Comparison of ENCODE assay signal across 8 cellular contexts in the genomic region with DNA sequence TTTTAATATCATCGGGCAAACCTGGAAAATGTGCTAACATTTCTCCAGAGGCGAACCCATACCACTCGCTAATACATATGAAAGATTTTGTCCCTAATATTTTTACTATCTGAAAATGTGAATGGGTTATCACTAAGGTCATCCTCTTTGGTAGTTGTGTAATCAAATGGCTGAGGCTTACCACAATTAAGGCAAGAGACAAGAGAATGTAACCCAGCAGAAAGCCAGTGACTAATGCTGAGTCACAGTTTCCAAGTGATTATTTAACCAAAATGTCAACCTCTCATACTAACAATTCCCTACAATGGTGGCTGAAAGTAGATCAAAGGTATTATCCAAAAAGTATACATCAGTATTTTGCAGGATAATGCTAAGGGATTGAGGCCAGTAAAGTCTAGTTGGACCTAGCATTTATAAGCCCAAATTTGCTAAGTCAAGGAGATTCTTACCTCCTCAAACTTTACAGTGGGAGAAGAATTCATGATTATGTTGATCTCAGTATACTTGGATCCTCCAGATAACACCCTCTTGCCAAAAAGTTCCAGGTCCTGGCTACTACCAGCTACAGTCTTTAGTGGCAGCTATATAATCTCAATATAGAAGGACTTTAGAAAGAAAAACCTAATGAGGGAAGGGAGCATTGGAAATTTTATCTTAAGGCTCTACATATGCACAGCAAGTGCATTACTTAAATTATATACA. TPM values are rescaled to one million over a fixed set of nuclear protein-coding genes. Genes with fewer than 3 reads are reported as not detected.
A peak's percentile ranks its signal among the peaks of the same experiment; 100 is the strongest.
DNase-seq lines count a peak whose midpoint lies in the region; ATAC-seq and TF ChIP-seq lines count a peak whose summit lies in the region.

No MANE protein-coding gene starts in this region.

- H3K4me3 Mint-ChIP-seq in glutamatergic neuron (ENCODE audit: unreplicated experiment) = no peak overlapping the region

- H4K8ac ChIP-seq in mesenchymal stem cell (ENCODE audit: low read length) = no peak overlapping the region

- H3K27me3 Mint-ChIP-seq in glutamatergic neuron (ENCODE audit: unreplicated experiment) = no peaks in the 10 kb centered on the region

- CTCF ChIA-PET in OCI-LY7 (lab: Charles Lee; ENCODE audit: unreplicated experiment) = no interaction called here

- H3K9me3 ChIP-seq in breast epithelium = no peaks in the 10 kb centered on the region
- no peaks in the 10 kb centered on the region for H3K9me3 ChIP-seq in mesenchymal stem cell (ENCODE audit: control insufficient read depth, low read length)
- H3K9me3 ChIP-seq in OCI-LY7 (ENCODE audit: low read length) = no peaks in the 10 kb centered on the region

- H3K4ac ChIP-seq in mesenchymal stem cell (ENCODE audit: low read depth in 1 of 2, low read length in 2 of 2) = peak overlapping the region in 1 of 2 experiments; percentile 27

- H3K27ac Mint-ChIP-seq in glutamatergic neuron (ENCODE audit: unreplicated experiment) = no peak overlapping the region

- H2AK5ac ChIP-seq in mesenchymal stem cell (ENCODE audit: low read length, severe bottlenecking) = no peak overlapping the region

- no peaks in the 10 kb centered on the region for H3K36me3 ChIP-seq in breast epithelium
- no peaks in the 10 kb centered on the region for H3K36me3 ChIP-seq in mesenchymal stem cell (ENCODE audit: control insufficient read depth in 1 of 2, insufficient read depth in 2 of 2, low read depth in 1 of 2, low read length in 2 of 2)
- H3K36me3 ChIP-seq in OCI-LY7 (ENCODE audit: insufficient read depth, low read length) = no peaks in the 10 kb centered on the region; the same call in 1 of the 2 replicates

- no peak overlapping the region for H4K91ac ChIP-seq in mesenchymal stem cell (ENCODE audit: low read length)

- peaks cover 88% of the 10 kb centered on the region for H3K79me2 ChIP-seq in OCI-LY7 (ENCODE audit: insufficient read depth, low read depth, low read length)

- WGBS in mesenchymal stem cell = no CpG with 5 or more reads among the region's 3 CpGs

- H3K27ac ChIP-seq in breast epithelium = peak overlapping the region; percentile 7 to 64
- H3K27ac ChIP-seq in mesenchymal stem cell (ENCODE audit: low read length, poor library complexity, severe bottlenecking) = peak overlapping the region; percentile 71
- H3K27ac ChIP-seq in OCI-LY7 (ENCODE audit: low read depth, low read length, poor library complexity, severe bottlenecking) = no peak overlapping the region

- POLR2A ChIA-PET in OCI-LY7 (lab: Charles Lee) = interaction anchor here (0.7 to 1.3 kb wide), 4 partner anchors 12 to 662 kb away, joined by 3 to 7 read pairs (median 4); no protein-coding TSS in a partner anchor

- H3K4me1 Mint-ChIP-seq in glutamatergic neuron (ENCODE audit: low read depth, unreplicated experiment) = peaks cover 4% of the 10 kb centered on the region

- TF ChIP-seq POLR2A in breast epithelium (IDR thresholded peaks at IDR 0.05) = no peak

- intact Hi-C loops in breast epithelium (cut with DNase I; ENCODE audit: low total_unique reads) = no loop called here
- intact Hi-C loops in OCI-LY7 (cut with micrococcal nuclease; ENCODE audit: unreplicated experiment) = no loop called here

- no peak overlapping the region for H2BK12ac ChIP-seq in mesenchymal stem cell (ENCODE audit: low read length in 2 of 2)

- no peaks in the 10 kb centered on the region for H3K36me3 Mint-ChIP-seq in glutamatergic neuron (ENCODE audit: unreplicated experiment)

- H3K4me2 ChIP-seq in mesenchymal stem cell (ENCODE audit: low read length, poor library complexity, severe bottlenecking) (peak overlapping the region; percentile 13), OCI-LY7 (ENCODE audit: low read length) (no peak overlapping the region)

- H3K9ac ChIP-seq in mesenchymal stem cell (ENCODE audit: low read length) = peak overlapping the region; percentile 9

- H3K27me3 ChIP-seq in breast epithelium = no peaks in the 10 kb centered on the region
- no peaks in the 10 kb centered on the region for H3K27me3 ChIP-seq in mesenchymal stem cell (ENCODE audit: control insufficient read depth in 1 of 2, insufficient read depth in 1 of 2, low read length in 2 of 2)

- peaks cover 10% of the 10 kb centered on the region for H3K79me1 ChIP-seq in mesenchymal stem cell (replicated peaks; ENCODE audit: low read length, poor library complexity, severe bottlenecking)

- no peak overlapping the region for H2BK5ac ChIP-seq in mesenchymal stem cell (ENCODE audit: low read depth, low read length, poor library complexity, severe bottlenecking)

- no peak overlapping the region for H2BK15ac ChIP-seq in mesenchymal stem cell (ENCODE audit: low read depth, poor library complexity, severe bottlenecking)

- H3K9me2 ChIP-seq in OCI-LY7 (ENCODE audit: insufficient read depth, low read length) = no peaks in the 10 kb centered on the region

- ATAC-seq in GM18868 (IDR thresholded peaks at IDR 0.05; ENCODE audit: unreplicated experiment) = peak; percentile 65
- no peak for ATAC-seq in GM21737 (IDR thresholded peaks at IDR 0.05; ENCODE audit: unreplicated experiment)

- DNase-seq in NCI-H146 (lab: John Stamatoyannopoulos, UW) (peak; percentile 31), breast epithelium (ENCODE audit: low spot score in 2 of 2) (no peak), mesenchymal stem cell (peak; percentile 96), OCI-LY7 (ENCODE audit: low spot score) (no peak), glutamatergic neuron (no peak), COLO668 (lab: John Stamatoyannopoulos, UW; ENCODE audit: unreplicated experiment) (no peak)

- no peak for TF ChIP-seq CTCF in breast epithelium (IDR thresholded peaks at IDR 0.05)
- no peak for TF ChIP-seq CTCF in OCI-LY7 (conservative IDR thresholded peaks at IDR 0.05; ENCODE audit: low read length)
- TF ChIP-seq CTCF in glutamatergic neuron (IDR thresholded peaks at IDR 0.05; ENCODE audit: partially characterized antibody, unreplicated experiment) = no peak

- H3K4me1 ChIP-seq in breast epithelium = peaks cover 0 to 34% of the 10 kb centered on the region in 2 donors
- peaks cover 5% of the 10 kb centered on the region for H3K4me1 ChIP-seq in mesenchymal stem cell (ENCODE audit: control insufficient read depth, insufficient read depth, low read depth, low read length)
- H3K4me1 ChIP-seq in OCI-LY7 (ENCODE audit: insufficient read depth, low read length, poor library complexity, severe bottlenecking) = peaks cover 21% of the 10 kb centered on the region

- H4K20me1 ChIP-seq in OCI-LY7 (ENCODE audit: insufficient read depth, low read length) = peaks cover 14% of the 10 kb centered on the region; the same call in 1 of the 2 replicates

- no peak overlapping the region for H3K23ac ChIP-seq in mesenchymal stem cell (ENCODE audit: low read length in 2 of 2)

- H3K9me3 Mint-ChIP-seq in glutamatergic neuron (ENCODE audit: unreplicated experiment) = no peaks in the 10 kb centered on the region

- H2AFZ ChIP-seq in mesenchymal stem cell (ENCODE audit: low read depth, low read length) = no peak overlapping the region
- H2AFZ ChIP-seq in OCI-LY7 (ENCODE audit: low read length) = no peak overlapping the region

- no peak overlapping the region for H3K4me3 ChIP-seq in breast epithelium
- H3K4me3 ChIP-seq in mesenchymal stem cell (ENCODE audit: insufficient read depth in 1 of 2, low read depth in 1 of 2, low read length in 2 of 2) = no peak overlapping the region
- no peak overlapping the region for H3K4me3 ChIP-seq in OCI-LY7 (ENCODE audit: low read depth, low read length, poor library complexity, severe bottlenecking)

- no peak overlapping the region for H3K14ac ChIP-seq in mesenchymal stem cell (ENCODE audit: low read length in 2 of 2)

- no TSS peak for BruUV-seq in OCI-LY7 (replicated peaks; lab: Mats Ljungman, UMichigan)

- no peak overlapping the region for H2BK120ac ChIP-seq in mesenchymal stem cell (ENCODE audit: low read depth, low read length)

- no peak overlapping the region for H3K18ac ChIP-seq in mesenchymal stem cell (ENCODE audit: low read depth in 1 of 2, low read length in 2 of 2)

RNA-seq across cellular contexts. Expression of a gene that starts 25.6 kb away (rescaled TPM):
- 100 to 1,000 TPM in 1 of 3 donors, 10 to 100 TPM in 2; 26.9 to 110 (median 57.0) TPM for total RNA-seq in breast epithelium
- polyA plus RNA-seq in mesenchymal stem cell (2013, experiment 1 of 2) = 8.4 TPM
- polyA plus RNA-seq in mesenchymal stem cell (2013, experiment 2 of 2) = 8.2 TPM
- total RNA-seq in OCI-LY7 (2014; rRNA removed; shearing (Covaris generic)) = 29.3 and 37.2 TPM in 2 replicates
- 72.9 and 78.6 TPM in 2 replicates for total RNA-seq in OCI-LY7 (2022)
- 22.2 TPM for total RNA-seq in glutamatergic neuron (ENCODE audit: unreplicated experiment)

Comparison
In these comparisons a context has a peak if more than half of its experiments do, and no peak if none do; other contexts are left out.
1. DNase-seq: peak in NCI-H146 (single experiment) and mesenchymal stem cell (single experiment); none in breast epithelium (0 of 2), OCI-LY7 (single experiment), glutamatergic neuron (single experiment) and COLO668 (single experiment).